ENCODE assay signal across 8 cellular contexts in the genomic region with DNA sequence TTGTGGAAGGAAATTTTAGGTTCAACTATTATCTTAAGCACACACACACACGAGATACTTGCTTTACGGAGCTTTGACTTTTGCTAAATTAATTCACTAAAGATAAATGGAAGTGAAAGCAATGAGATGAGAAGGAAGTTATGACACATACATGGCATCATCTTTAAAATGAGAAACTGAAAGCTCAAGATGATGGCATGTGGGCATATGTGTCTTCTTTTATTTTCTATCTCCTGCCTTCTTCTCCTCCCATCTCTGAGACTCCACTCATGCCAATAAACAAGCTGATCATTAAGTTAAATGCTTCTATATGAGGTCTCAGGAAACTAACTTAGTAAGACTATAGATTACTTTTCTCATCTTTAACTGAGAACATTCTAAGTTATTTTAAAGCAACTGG.
A peak's percentile ranks its signal among the peaks of the same experiment; 100 is the strongest.
DNase-seq lines count a peak whose midpoint lies in the region; ATAC-seq and TF ChIP-seq lines count a peak whose summit lies in the region.

No MANE protein-coding gene starts in this region.

- H3K4me3 ChIP-seq in GM12864 (ENCODE audit: low read depth, low read length) (no peak overlapping the region; the same call in 1 of the 2 replicates), MM.1S (ENCODE audit: low read length) (peak overlapping the region; percentile 36; the same call in 1 of the 2 replicates), fibroblast of pulmonary artery (replicated peaks; ENCODE audit: low read depth, low read length) (no peak overlapping the region), suprapubic skin (no peak overlapping the region)

- TF ChIP-seq POLR2A in suprapubic skin (IDR thresholded peaks at IDR 0.05), result no peak

- H3K27me3 ChIP-seq in MM.1S (replicated peaks; ENCODE audit: insufficient read depth, low read length) (no peaks in the 10 kb centered on the region), suprapubic skin (no peaks in the 10 kb centered on the region)

- no peak for TF ChIP-seq EP300 in suprapubic skin (IDR thresholded peaks at IDR 0.05)

- no peaks in the 10 kb centered on the region for H3K9me2 ChIP-seq in MM.1S (replicated peaks; ENCODE audit: insufficient read depth, low read length)

- no peak for TF ChIP-seq CTCF in GM12864 (IDR thresholded peaks at IDR 0.05; ENCODE audit: low read depth, low read length, missing control alignments)
- no peak for TF ChIP-seq CTCF in MM.1S (IDR thresholded peaks at IDR 0.05; ENCODE audit: low read length)
- no peak for TF ChIP-seq CTCF in fibroblast of pulmonary artery (IDR thresholded peaks at IDR 0.05; ENCODE audit: low read length, missing control alignments)
- TF ChIP-seq CTCF in suprapubic skin (IDR thresholded peaks at IDR 0.05), result no peak

- peaks cover 3% of the 10 kb centered on the region; the same call in 1 of the 2 replicates for H3F3A ChIP-seq in MM.1S (ENCODE audit: insufficient read depth, low read length)

- peaks cover 85% of the 10 kb centered on the region for H3K79me2 ChIP-seq in MM.1S (ENCODE audit: low read length)

- H3K27ac ChIP-seq in MM.1S (ENCODE audit: low read length) (peak overlapping the region; percentile 31; the same call in 1 of the 2 replicates), suprapubic skin (no peak overlapping the region)

- peak; percentile 15 for DNase-seq in GM12864 (ENCODE audit: low read depth)
- peak; percentile 54 for DNase-seq in MM.1S
- peak; percentile 29 for DNase-seq in fibroblast of pulmonary artery (ENCODE audit: low read depth)
- no peak for DNase-seq in NCI-H146 treated with DMSO at 0.1 percent for 48 hours (lab: John Stamatoyannopoulos, UW; ENCODE audit: unreplicated experiment)
- no peak for DNase-seq in NCI-H2171 (lab: John Stamatoyannopoulos, UW)
- no peak for DNase-seq in suprapubic skin (ENCODE audit: low spot score in 2 of 2)
- no peak for DNase-seq in T-helper 9 cell

- 38% methylated on average over 2 of the region's 2 CpGs for WGBS in suprapubic skin

- peak; percentile 75 for ATAC-seq in GM21526 (IDR thresholded peaks at IDR 0.05; ENCODE audit: low FRiP score, unreplicated experiment)

- no peaks in the 10 kb centered on the region for H3K9me3 ChIP-seq in MM.1S (replicated peaks; ENCODE audit: insufficient read depth, low read length)
- H3K9me3 ChIP-seq in suprapubic skin, result no peaks in the 10 kb centered on the region

- H3K4me1 ChIP-seq in MM.1S (ENCODE audit: low read length) (no peaks in the 10 kb centered on the region), suprapubic skin (peaks cover 25% of the 10 kb centered on the region)

- H3K36me3 ChIP-seq in MM.1S (replicated peaks; ENCODE audit: insufficient read depth, low read length) (no peaks in the 10 kb centered on the region), suprapubic skin (no peaks in the 10 kb centered on the region)

- peak overlapping the region; percentile 49; the same call in 1 of the 2 replicates for H3K4me2 ChIP-seq in MM.1S (ENCODE audit: low read depth, low read length)

- no peaks in the 10 kb centered on the region for H4K20me1 ChIP-seq in MM.1S (ENCODE audit: insufficient read depth, low read length)

- H3K9ac ChIP-seq in MM.1S (ENCODE audit: low read length), result no peak overlapping the region

- no peak overlapping the region for H2AFZ ChIP-seq in MM.1S (ENCODE audit: low read length)

Comparison
In these comparisons a context has a peak if more than half of its experiments do, and no peak if none do; other contexts are left out.
1. DNase-seq: peak in GM12864 (single experiment), MM.1S (single experiment) and fibroblast of pulmonary artery (single experiment); none in NCI-H146 treated with DMSO at 0.1 percent for 48 hours (single experiment), NCI-H2171 (single experiment), suprapubic skin (0 of 2) and T-helper 9 cell (single experiment).